Comparison of ENCODE assay signal across 8 cellular contexts in the genomic region with DNA sequence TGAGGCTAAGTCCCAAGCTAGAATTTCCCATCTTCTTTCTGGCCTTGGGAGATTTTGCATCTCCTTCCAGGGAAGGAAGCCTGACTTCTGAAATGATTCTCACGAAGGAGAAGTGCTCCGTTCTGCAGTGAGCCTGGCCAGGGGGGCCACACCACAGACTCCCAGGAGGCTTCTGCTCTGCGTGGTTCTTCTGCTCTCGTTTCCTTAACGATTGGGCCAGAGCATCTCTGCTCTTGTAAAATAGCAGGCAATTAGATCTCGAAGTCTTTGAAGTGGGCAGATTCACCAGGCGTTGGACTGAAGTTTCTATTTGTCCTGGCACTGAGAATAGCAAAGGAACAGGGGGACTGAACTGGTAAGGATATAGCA. TPM values are rescaled to one million over a fixed set of nuclear protein-coding genes. Genes with fewer than 3 reads are reported as not detected.
A peak's percentile ranks its signal among the peaks of the same experiment; 100 is the strongest.
DNase-seq lines count a peak whose midpoint lies in the region; ATAC-seq and TF ChIP-seq lines count a peak whose summit lies in the region.

No MANE protein-coding gene starts in this region.

- H4K20me1 ChIP-seq in OCI-LY7 (ENCODE audit: insufficient read depth, low read length): no peaks in the 10 kb centered on the region

- H3K27me3 Mint-ChIP-seq in HFFc6 (ENCODE audit: insufficient read depth) (peaks cover 17% of the 10 kb centered on the region), glutamatergic neuron (ENCODE audit: unreplicated experiment) (no peaks in the 10 kb centered on the region)

- H3K4me1 Mint-ChIP-seq in HFFc6 (ENCODE audit: low read depth) (peaks cover 23% of the 10 kb centered on the region), glutamatergic neuron (ENCODE audit: low read depth, unreplicated experiment) (no peaks in the 10 kb centered on the region)

- H3K27ac Mint-ChIP-seq in HFFc6 (no peak overlapping the region), glutamatergic neuron (ENCODE audit: unreplicated experiment) (no peak overlapping the region)

- CTCF ChIA-PET in OCI-LY7 (lab: Charles Lee; ENCODE audit: unreplicated experiment): interaction anchor here (0.8 kb wide), 1 partner anchor 430 kb away, joined by 3 read pairs; no protein-coding TSS in a partner anchor

- TF ChIP-seq POLR2A in ovary (IDR thresholded peaks at IDR 0.05): no peak

- peak overlapping the region; percentile 50; the same call in 1 of the 2 replicates for H2AFZ ChIP-seq in OCI-LY7 (ENCODE audit: low read length)

- POLR2A ChIA-PET in OCI-LY7 (lab: Charles Lee): no interaction called here

- intact Hi-C loops in OCI-LY7 (cut with micrococcal nuclease; ENCODE audit: unreplicated experiment): no loop called here
- intact Hi-C loops in ovary (cut with DNase I): no loop called here

- H3K79me2 ChIP-seq in OCI-LY7 (ENCODE audit: insufficient read depth, low read depth, low read length): no peaks in the 10 kb centered on the region

- peak overlapping the region; percentile 25 for H3K4me3 ChIP-seq in OCI-LY7 (ENCODE audit: low read depth, low read length, poor library complexity, severe bottlenecking)
- H3K4me3 ChIP-seq in ovary: no peak overlapping the region

- no peaks in the 10 kb centered on the region for H3K36me3 ChIP-seq in OCI-LY7 (ENCODE audit: insufficient read depth, low read length)
- no peaks in the 10 kb centered on the region for H3K36me3 ChIP-seq in ovary

- peak overlapping the region; percentile 60 for H3K4me2 ChIP-seq in OCI-LY7 (ENCODE audit: low read length)

- no peaks in the 10 kb centered on the region for H3K27me3 ChIP-seq in ovary

- 38 to 44% (median 42%) methylated on average over 7 of the region's 7 CpGs for WGBS in ovary, 3 donors

- H3K27ac ChIP-seq in OCI-LY7 (ENCODE audit: low read depth, low read length, poor library complexity, severe bottlenecking): no peak overlapping the region
- no peak overlapping the region for H3K27ac ChIP-seq in ovary

- peak; percentile 54 for ATAC-seq in GM18511 (IDR thresholded peaks at IDR 0.05; ENCODE audit: unreplicated experiment)

- no peak for TF ChIP-seq EP300 in ovary (IDR thresholded peaks at IDR 0.05)

- BruUV-seq in OCI-LY7 (replicated peaks; lab: Mats Ljungman, UMichigan): no TSS peak

- H3K9me3 Mint-ChIP-seq in HFFc6 (peaks cover 16% of the 10 kb centered on the region), glutamatergic neuron (ENCODE audit: unreplicated experiment) (peaks cover 2% of the 10 kb centered on the region)

- peaks cover 11% of the 10 kb centered on the region; the same call in 1 of the 2 replicates for H3K9me3 ChIP-seq in OCI-LY7 (ENCODE audit: low read length)
- no peaks in the 10 kb centered on the region for H3K9me3 ChIP-seq in ovary

- DNase-seq in HFFc6: no peak
- peak; percentile 29 for DNase-seq in OCI-LY7 (ENCODE audit: low spot score)
- DNase-seq in medulla oblongata (ENCODE audit: extremely low spot score): peak; percentile 52
- DNase-seq in glutamatergic neuron: no peak
- DNase-seq in NCI-H510A (lab: John Stamatoyannopoulos, UW): no peak
- DNase-seq in NCI-H2171 (lab: John Stamatoyannopoulos, UW): no peak
- no peak for DNase-seq in ovary

- no peaks in the 10 kb centered on the region for H3K9me2 ChIP-seq in OCI-LY7 (ENCODE audit: insufficient read depth, low read length)

- no peaks in the 10 kb centered on the region for H3K36me3 Mint-ChIP-seq in HFFc6 (ENCODE audit: low read depth)
- no peaks in the 10 kb centered on the region for H3K36me3 Mint-ChIP-seq in glutamatergic neuron (ENCODE audit: unreplicated experiment)

- peaks cover 16% of the 10 kb centered on the region for H3K4me1 ChIP-seq in OCI-LY7 (ENCODE audit: insufficient read depth, low read length, poor library complexity, severe bottlenecking)
- H3K4me1 ChIP-seq in ovary (ENCODE audit: insufficient read depth): no peaks in the 10 kb centered on the region

- no peak; the same call in 1 of the 2 replicates for TF ChIP-seq CTCF in HFFc6 (IDR thresholded peaks at IDR 0.05)
- TF ChIP-seq CTCF in OCI-LY7 (conservative IDR thresholded peaks at IDR 0.05; ENCODE audit: low read length): no peak; the same call in 1 of the 2 replicates
- TF ChIP-seq CTCF in glutamatergic neuron (IDR thresholded peaks at IDR 0.05; ENCODE audit: partially characterized antibody, unreplicated experiment): no peak
- no peak for TF ChIP-seq CTCF in ovary (IDR thresholded peaks at IDR 0.05)

- H3K4me3 Mint-ChIP-seq in HFFc6: peak overlapping the region; percentile 85
- H3K4me3 Mint-ChIP-seq in glutamatergic neuron (ENCODE audit: unreplicated experiment): no peak overlapping the region

RNA-seq across cellular contexts. Expression of a gene that starts 6.7 kb away (rescaled TPM):
- not detected for total RNA-seq in HFFc6 (2021; fragmentation: NEBNext Ultra II Directional; extraction: Animal tissue kit (Norgen Biotek cat#: 25700))
- 0.98 and 5.3 TPM in 2 replicates for total RNA-seq in OCI-LY7 (2014; rRNA removed; shearing (Covaris generic))
- 1.1 and 1.5 TPM in 2 replicates for total RNA-seq in OCI-LY7 (2022)
- total RNA-seq in glutamatergic neuron (ENCODE audit: unreplicated experiment): not detected
- total RNA-seq in ovary: 1 to 10 TPM in 3 of 7 donors, under 1 TPM in 4; 0.45 to 1.7 (median 0.69) TPM
- polyA plus RNA-seq in ovary: 1 to 10 TPM in 1 of 2 donors, under 1 TPM in 1; 0.67 to 1.5 TPM

Comparison
In these comparisons a context has a peak if more than half of its experiments do, and no peak if none do; other contexts are left out.
1. DNase-seq: peak in OCI-LY7 (single experiment) and medulla oblongata (single experiment); none in HFFc6 (single experiment), glutamatergic neuron (single experiment), NCI-H510A (single experiment), NCI-H2171 (single experiment) and ovary (0 of 5).